In the genomic region with DNA sequence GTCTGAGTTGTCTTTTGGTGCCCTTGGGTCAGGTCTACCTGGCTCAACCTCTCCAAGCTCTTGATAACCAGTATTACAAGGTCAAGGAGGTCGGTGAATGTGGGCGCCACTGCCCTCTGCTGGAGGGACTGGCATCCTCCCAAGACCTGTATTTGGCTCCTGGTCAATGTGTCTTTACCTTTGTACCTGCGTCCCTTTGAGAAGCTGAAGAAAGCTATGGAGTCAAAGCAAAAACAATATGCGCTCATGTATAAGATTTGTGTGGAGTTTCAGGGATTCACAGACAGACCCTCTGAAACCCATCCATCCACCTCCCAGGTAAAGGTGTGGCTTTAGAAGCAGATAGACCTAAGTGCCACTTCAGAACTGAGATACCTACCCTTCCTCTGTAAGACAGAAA, we compare ENCODE assay signal across 8 cellular contexts.
DNase-seq lines count a peak whose midpoint lies in the region; ATAC-seq and TF ChIP-seq lines count a peak whose summit lies in the region.

No MANE protein-coding gene starts in this region.

- no peaks in the 10 kb centered on the region for H3K4me1 Mint-ChIP-seq in MCF 10A (ENCODE audit: insufficient read depth, unreplicated experiment)

- TF ChIP-seq CTCF in DOHH2 (IDR thresholded peaks at IDR 0.05; ENCODE audit: low read depth, low read length, poor library complexity, severe bottlenecking) (peak; percentile 95), KMS-11 (conservative IDR thresholded peaks at IDR 0.05; ENCODE audit: low read depth, low read length) (peak; percentile 90), WERI-Rb-1 (IDR thresholded peaks at IDR 0.05; ENCODE audit: low read depth, low read length) (peak; percentile 92), MCF 10A (IDR thresholded peaks at IDR 0.05; ENCODE audit: unreplicated experiment) (peak; percentile 57), right lobe of liver (IDR thresholded peaks at IDR 0.05) (peak; percentile 41 to 67 (median 54))

- no peak overlapping the region for H2AFZ ChIP-seq in KMS-11 (ENCODE audit: low read depth)

- peak; percentile 73 for DNase-seq in WERI-Rb-1
- peak; percentile 71 for DNase-seq in MCF 10A (ENCODE audit: unreplicated experiment)
- DNase-seq in right lobe of liver, result peak in 2 of 3 donors; percentile 30 to 52
- DNase-seq in stimulated activated CD8-positive, alpha-beta memory T cell treated with anti-CD3 and anti-CD28 coated beads, Interleukin-4, amount 100 ng/mL, for 4 hours (ENCODE audit: low read depth in 2 of 2, low spot score in 1 of 2), result peak; percentile 51 to 72
- DNase-seq in cerebellar nuclear complex (lab: John Stamatoyannopoulos, UW), result no peak

- ATAC-seq in right lobe of liver (peak; percentile 57 to 72 (median 62)), GM19395 (IDR thresholded peaks at IDR 0.05; ENCODE audit: unreplicated experiment) (no peak)

- no peak overlapping the region for H3K9ac ChIP-seq in KMS-11

- H3K27me3 ChIP-seq in DOHH2 (ENCODE audit: control insufficient read depth, low read length) (peaks cover 10% of the 10 kb centered on the region), KMS-11 (ENCODE audit: insufficient read depth, low read depth) (no peaks in the 10 kb centered on the region), WERI-Rb-1 (ENCODE audit: insufficient read depth, low read depth, severe bottlenecking) (no peaks in the 10 kb centered on the region), right lobe of liver (no peaks in the 10 kb centered on the region)

- H4K20me1 ChIP-seq in DOHH2 (ENCODE audit: control insufficient read depth, insufficient read depth, low read depth, low read length) (no peaks in the 10 kb centered on the region), KMS-11 (ENCODE audit: insufficient read depth) (no peaks in the 10 kb centered on the region)

- no peak overlapping the region for H3K4me3 Mint-ChIP-seq in MCF 10A (ENCODE audit: unreplicated experiment)

- POLR2A ChIA-PET in MCF 10A (lab: Yijun Ruan, JAX), result interaction anchor here (1.2 to 1.6 kb wide), 2 partner anchors 11 to 14 kb away, joined by 4 to 5 read pairs; a partner anchor contains a TSS

- H3F3A ChIP-seq in DOHH2 (ENCODE audit: control insufficient read depth, insufficient read depth), result no peaks in the 10 kb centered on the region

- no peaks in the 10 kb centered on the region for H3K9me3 Mint-ChIP-seq in MCF 10A (ENCODE audit: unreplicated experiment)

- H3K79me2 ChIP-seq in DOHH2 (ENCODE audit: control insufficient read depth, low read length) (no peaks in the 10 kb centered on the region), KMS-11 (ENCODE audit: insufficient read depth, low read depth) (no peaks in the 10 kb centered on the region)

- H3K27me3 Mint-ChIP-seq in MCF 10A (ENCODE audit: insufficient read depth, unreplicated experiment), result peaks cover 16% of the 10 kb centered on the region

- H3K4me3 ChIP-seq in DOHH2 (ENCODE audit: low read length), result no peak overlapping the region
- H3K4me3 ChIP-seq in KMS-11 (IDR thresholded peaks at IDR 0.05; ENCODE audit: insufficient read depth, low read depth, low read length), result no peak overlapping the region
- no peak overlapping the region for H3K4me3 ChIP-seq in WERI-Rb-1 (ENCODE audit: low read depth, low read length)
- H3K4me3 ChIP-seq in right lobe of liver, result no peak overlapping the region

- 0 out of 2 replicates have a peak, but pooled peaks cover 2% of the 10 kb centered on the region for H3K4me1 ChIP-seq in DOHH2 (ENCODE audit: control insufficient read depth, low read length)
- H3K4me1 ChIP-seq in KMS-11 (ENCODE audit: low read depth, poor library complexity, severe bottlenecking), result no peaks in the 10 kb centered on the region
- H3K4me1 ChIP-seq in right lobe of liver, result no peaks in the 10 kb centered on the region

- no peaks in the 10 kb centered on the region for H3K9me3 ChIP-seq in DOHH2 (ENCODE audit: control insufficient read depth, insufficient read depth, low read length)
- H3K9me3 ChIP-seq in WERI-Rb-1 (ENCODE audit: severe bottlenecking), result peaks cover 7% of the 10 kb centered on the region
- no peaks in the 10 kb centered on the region for H3K9me3 ChIP-seq in right lobe of liver

- intact Hi-C loops in MCF 10A (cut with micrococcal nuclease) (loop anchor here (1.0 to 5.0 kb wide), 4 partner anchors 70 to 191 kb away; no protein-coding TSS in a partner anchor), right lobe of liver (cut with DNase I) (loop anchor here in 1 of 2 donors (10.0 kb wide), 1 partner anchor 188 kb away; no protein-coding TSS in a partner anchor)

- no peak overlapping the region for H3K4me2 ChIP-seq in DOHH2 (ENCODE audit: low read length)
- H3K4me2 ChIP-seq in KMS-11, result no peak overlapping the region

- WGBS in right lobe of liver (ENCODE audit: insufficient coverage, low coverage, low lambda C conversion rate, missing lambda C conversion rate), result 0% methylated on average over 2 of the region's 4 CpGs

- H3K9me2 ChIP-seq in DOHH2 (replicated peaks; ENCODE audit: control insufficient read depth, low read length), result no peaks in the 10 kb centered on the region

- CTCF ChIA-PET in MCF 10A (lab: Yijun Ruan, JAX), result interaction anchor here (0.6 to 1.8 kb wide), 20 partner anchors 9 to 239 kb away, joined by 3 to 6 read pairs (median 3); no protein-coding TSS in a partner anchor

- H3K27ac ChIP-seq in DOHH2 (ENCODE audit: low read depth, low read length) (no peak overlapping the region), KMS-11 (no peak overlapping the region), WERI-Rb-1 (no peak overlapping the region), right lobe of liver (no peak overlapping the region)

- no peaks in the 10 kb centered on the region for H3K36me3 Mint-ChIP-seq in MCF 10A (ENCODE audit: insufficient read depth, unreplicated experiment)

- TF ChIP-seq POLR2A in right lobe of liver (IDR thresholded peaks at IDR 0.05), result no peak

- no peak overlapping the region for H3K27ac Mint-ChIP-seq in MCF 10A (ENCODE audit: low read depth, unreplicated experiment)

- BruUV-seq in MCF 10A (replicated peaks; lab: Mats Ljungman, UMichigan), result no TSS peak

- H3K36me3 ChIP-seq in DOHH2 (ENCODE audit: control insufficient read depth, low read length), result no peaks in the 10 kb centered on the region
- H3K36me3 ChIP-seq in KMS-11 (ENCODE audit: insufficient read depth), result no peaks in the 10 kb centered on the region
- H3K36me3 ChIP-seq in WERI-Rb-1, result no peaks in the 10 kb centered on the region
- no peaks in the 10 kb centered on the region for H3K36me3 ChIP-seq in right lobe of liver

Comparison
In these comparisons a context has a peak if more than half of its experiments do, and no peak if none do; other contexts are left out.
1. DNase-seq: peak in WERI-Rb-1 (single experiment), MCF 10A (single experiment), right lobe of liver (2 of 3) and stimulated activated CD8-positive, alpha-beta memory T cell treated with anti-CD3 and anti-CD28 coated beads, Interleukin-4, amount 100 ng/mL, for 4 hours (2 of 2); none in cerebellar nuclear complex (0 of 2).
2. Peak in every context shown above with its lines, with median percentiles within 50 percentile points of each other: CTCF ChIP-seq.